16 cellular contexts compared by ENCODE assay signal in the genomic region with DNA sequence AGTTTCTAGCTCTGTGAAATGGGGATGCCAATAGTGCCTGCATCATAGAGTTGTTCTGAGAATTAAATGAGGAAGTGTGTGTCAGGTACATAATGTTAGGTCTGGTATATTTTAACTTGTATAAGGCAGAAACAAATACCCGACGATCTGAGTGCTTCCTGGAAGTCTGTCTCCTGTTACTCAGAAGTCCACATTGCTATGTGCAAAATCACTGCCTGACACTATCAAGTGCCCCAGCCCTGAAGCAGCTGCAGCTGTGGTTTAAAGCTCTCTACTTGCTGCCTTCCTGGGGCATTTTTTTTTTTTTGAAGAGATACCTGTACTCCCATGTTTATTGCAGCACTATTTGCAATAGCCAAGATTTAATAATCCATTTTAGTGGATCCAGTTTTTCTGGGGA.
"Had no signal": no experiment of that assay in that cellular context is flagged by ENCODE, and none has a peak within 500 bp of the region (broad histone marks: within the 10 kb centered on the region; RNA-seq: fewer than 3 reads in every experiment).

No MANE protein-coding gene starts in this region.

- H2AFZ ChIP-seq: parathyroid adenoma had no signal

- H3K4me3 ChIP-seq: thyroid gland had no signal

- H3K27ac ChIP-seq: parathyroid adenoma, thyroid gland had no signal

- H3K27me3 Mint-ChIP-seq: activated CD4-positive, alpha-beta memory T cell treated with anti-CD3 and anti-CD28 coated beads, Interleukin-2, amount 10 ng/mL, durations not matched to agents 7 days and 5 days; activated naive CD4-positive, alpha-beta T cell treated with anti-CD3 and anti-CD28 coated beads, Interleukin-2, amount 10 ng/mL, durations not matched to agents 7 days and 5 days had no signal

- ATAC-seq: effector memory CD8-positive, alpha-beta T cell; natural killer cell treated with Interleukin-12 subunit alpha and Interleukin-12 subunit beta and Interleukin-15 and Interleukin-18, amount 100 ng/mL, for 72 hours had no signal

- H3K4me1 Mint-ChIP-seq: activated CD4-positive, alpha-beta memory T cell treated with anti-CD3 and anti-CD28 coated beads, Interleukin-2, amount 10 ng/mL, durations not matched to agents 7 days and 5 days; activated naive CD4-positive, alpha-beta T cell treated with anti-CD3 and anti-CD28 coated beads, Interleukin-2, amount 10 ng/mL, durations not matched to agents 7 days and 5 days had no signal

- H3K9ac ChIP-seq: parathyroid adenoma had no signal

- H3K79me2 ChIP-seq: parathyroid adenoma had no signal

- H3K36me3 Mint-ChIP-seq: activated naive CD4-positive, alpha-beta T cell treated with anti-CD3 and anti-CD28 coated beads, Interleukin-2, amount 10 ng/mL, durations not matched to agents 7 days and 5 days; natural killer cell treated with Interleukin-12 subunit alpha and Interleukin-12 subunit beta and Interleukin-15 and Interleukin-18, amount 100 ng/mL, for 72 hours had no signal

- H3K27me3 ChIP-seq: thyroid gland had no signal

- H3K4me1 ChIP-seq: parathyroid adenoma, thyroid gland had no signal

- FAIRE-seq: keratinocyte had no signal

- H3K9me3 ChIP-seq: thyroid gland had no signal

- H3K27ac Mint-ChIP-seq: activated CD4-positive, alpha-beta memory T cell treated with anti-CD3 and anti-CD28 coated beads, Interleukin-2, amount 10 ng/mL, durations not matched to agents 7 days and 5 days; activated naive CD4-positive, alpha-beta T cell treated with anti-CD3 and anti-CD28 coated beads, Interleukin-2, amount 10 ng/mL, durations not matched to agents 7 days and 5 days; activated T-cell treated with anti-CD3 and anti-CD28 coated beads, Interleukin-2, amount 50 U/mL, for 24 hours; effector memory CD8-positive, alpha-beta T cell; natural killer cell treated with Interleukin-12 subunit alpha and Interleukin-12 subunit beta and Interleukin-15 and Interleukin-18, amount 100 ng/mL, for 72 hours had no signal

- H3K4me3 Mint-ChIP-seq: activated CD4-positive, alpha-beta memory T cell treated with anti-CD3 and anti-CD28 coated beads, Interleukin-2, amount 10 ng/mL, durations not matched to agents 7 days and 5 days; activated naive CD4-positive, alpha-beta T cell treated with anti-CD3 and anti-CD28 coated beads, Interleukin-2, amount 10 ng/mL, durations not matched to agents 7 days and 5 days; activated T-cell treated with anti-CD3 and anti-CD28 coated beads, Interleukin-2, amount 50 U/mL, for 24 hours; effector memory CD8-positive, alpha-beta T cell; natural killer cell treated with Interleukin-12 subunit alpha and Interleukin-12 subunit beta and Interleukin-15 and Interleukin-18, amount 100 ng/mL, for 72 hours had no signal

- DNase-seq: activated CD4-positive, alpha-beta memory T cell treated with anti-CD3 and anti-CD28 coated beads, Interleukin-2, amount 10 ng/mL, durations not matched to agents 7 days and 5 days; activated CD4-positive, alpha-beta T cell treated with anti-CD3 and anti-CD28 coated beads for 48 hours; activated CD4-positive, CD25-positive, alpha-beta regulatory T cell; activated naive CD4-positive, alpha-beta T cell treated with anti-CD3 and anti-CD28 coated beads, Interleukin-2, amount 10 ng/mL, durations not matched to agents 7 days and 5 days; activated T-cell treated with anti-CD3 and anti-CD28 coated beads, Interleukin-2, amount 50 U/mL, for 24 hours; caudate nucleus; effector memory CD8-positive, alpha-beta T cell; glutamatergic neuron; hypothalamus; stimulated activated CD8-positive, alpha-beta memory T cell treated with anti-CD3 and anti-CD28 coated beads, Interleukin-4, amount 100 ng/mL, for 48 hours; stimulated activated naive CD4-positive, alpha-beta T cell treated with Interleukin-2 at 50 U/mL for 16 hours; T1000; thyroid gland had no signal

- H3K36me3 ChIP-seq: thyroid gland had no signal

- H3K9me3 Mint-ChIP-seq: activated naive CD4-positive, alpha-beta T cell treated with anti-CD3 and anti-CD28 coated beads, Interleukin-2, amount 10 ng/mL, durations not matched to agents 7 days and 5 days; natural killer cell treated with Interleukin-12 subunit alpha and Interleukin-12 subunit beta and Interleukin-15 and Interleukin-18, amount 100 ng/mL, for 72 hours had no signal
